8 cellular contexts compared by ENCODE assay signal in the genomic region with DNA sequence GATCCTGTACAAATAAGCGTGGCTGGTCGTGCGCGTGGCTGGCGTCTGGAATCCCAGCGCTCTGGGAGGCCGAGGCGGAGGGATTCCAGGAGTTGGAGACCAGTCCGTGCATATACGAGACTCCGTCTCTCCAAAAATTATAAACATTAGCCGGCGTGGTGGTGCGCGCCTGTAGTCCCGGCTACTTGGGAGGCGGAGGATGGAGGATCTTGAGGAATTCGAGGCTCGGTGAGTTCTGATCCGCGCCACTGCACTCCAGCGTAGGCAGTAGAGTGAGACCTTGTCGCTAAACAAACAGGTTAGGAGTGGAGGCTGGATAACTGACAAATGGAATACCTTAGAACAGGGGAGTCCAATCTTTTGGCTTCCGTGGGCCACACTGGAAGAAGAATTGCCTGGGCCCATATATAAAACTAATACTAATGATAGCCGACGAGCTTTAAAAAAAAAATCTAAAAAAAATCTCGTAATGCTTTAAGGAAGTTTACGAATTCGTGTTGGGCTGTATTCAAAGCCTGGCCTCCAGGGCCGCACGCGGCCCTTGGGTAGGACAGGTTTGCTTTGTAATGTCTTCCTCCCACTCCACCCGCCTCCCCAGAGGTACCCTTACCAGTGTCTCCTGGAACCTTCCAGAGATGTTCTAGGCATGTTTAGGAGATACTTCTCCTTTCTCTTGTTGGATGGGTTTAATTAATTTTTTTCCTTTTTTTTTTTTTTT. TPM values are rescaled to one million over a fixed set of nuclear protein-coding genes. Genes with fewer than 3 reads are reported as not detected.
DNase-seq lines count a peak whose midpoint lies in the region; ATAC-seq and TF ChIP-seq lines count a peak whose summit lies in the region.

No MANE protein-coding gene starts in this region.

- peaks cover 44% of the 10 kb centered on the region for H3K36me3 Mint-ChIP-seq in activated T-helper 1 cell treated with anti-CD3 and anti-CD28 coated beads, Interleukin-12 subunit alpha, Interleukin-12 subunit beta, Interleukin-2, Interleukin-4 antibody, amounts not matched to agents 30 ng/mL and 10 ng/mL and 1 ng/mL, durations not matched to agents 14 hours and 24 hours and 36 hours (ENCODE audit: low read depth)

- no peaks in the 10 kb centered on the region for H3K9me3 ChIP-seq in heart left ventricle
- H3K9me3 ChIP-seq in iPS-18c (ENCODE audit: control insufficient read depth, insufficient read depth, low read length), result no peaks in the 10 kb centered on the region
- H3K9me3 ChIP-seq in stomach, result no peaks in the 10 kb centered on the region

- TF ChIP-seq CTCF in heart left ventricle (IDR thresholded peaks at IDR 0.05) (no peak), stomach (IDR thresholded peaks at IDR 0.05) (no peak)

- 48 to 65% (median 58%) methylated on average over 25 to 33 of the region's 33 CpGs for WGBS in heart left ventricle, 4 donors
- WGBS in stomach, 5 donors, result 30 to 43% (median 36%) methylated on average over 33 of the region's 33 CpGs

- peak overlapping the region; percentile 59 to 98 (median 77) for H3K4me3 ChIP-seq in heart left ventricle
- peak overlapping the region; percentile 97 for H3K4me3 ChIP-seq in iPS-18c (ENCODE audit: insufficient read depth, low read depth, low read length)
- peak overlapping the region; percentile 78 to 99 (median 96) for H3K4me3 ChIP-seq in stomach

- H3K4me1 ChIP-seq in heart left ventricle (peaks cover 2 to 50% (median 33%) of the 10 kb centered on the region in 12 donors), stomach (peaks cover 30 to 75% (median 48%) of the 10 kb centered on the region in 4 donors)

- H3K27me3 ChIP-seq in heart left ventricle, result no peaks in the 10 kb centered on the region
- H3K27me3 ChIP-seq in stomach, result no peaks in the 10 kb centered on the region

- peak overlapping the region; percentile 97 for H3K27ac Mint-ChIP-seq in activated T-helper 1 cell treated with anti-CD3 and anti-CD28 coated beads, Interleukin-12 subunit alpha, Interleukin-12 subunit beta, Interleukin-2, Interleukin-4 antibody, amounts not matched to agents 30 ng/mL and 10 ng/mL and 1 ng/mL, durations not matched to agents 14 hours and 24 hours and 36 hours

- H3K27ac ChIP-seq in heart left ventricle, result peak overlapping the region; percentile 49 to 89 (median 86)
- H3K27ac ChIP-seq in stomach, result peak overlapping the region; percentile 86 to 92 (median 89)

- intact Hi-C loops in heart left ventricle (cut with DNase I), result loop anchor here in 4 of 10 donors (5.0 to 10.0 kb wide), 6 partner anchors 55 to 213 kb away; partner anchors contain the start of genes GSPT1 (in 2 of the 4), TXNDC11 (in 1 of the 4) and ZC3H7A (in 1 of the 4)
- intact Hi-C loops in Right ventricle myocardium inferior (cut with DNase I), result loop anchor here (5.0 kb wide), 3 partner anchors 55 to 215 kb away; partner anchors contain the start of genes GSPT1 and ZC3H7A
- intact Hi-C loops in activated T-helper 1 cell treated with anti-CD3 and anti-CD28 coated beads, Interleukin-12 subunit alpha, Interleukin-12 subunit beta, Interleukin-2, Interleukin-4 antibody, amounts not matched to agents 30 ng/mL and 10 ng/mL and 1 ng/mL, durations not matched to agents 14 hours and 24 hours and 36 hours (cut with micrococcal nuclease), result loop anchor here (5.0 kb wide), 2 partner anchors 215 to 1110 kb away; partner anchors contain the start of gene NUBP1
- intact Hi-C loops in stomach (cut with DNase I; ENCODE audit: low total_unique reads), result no loop called here

- H3K4me3 Mint-ChIP-seq in activated T-helper 1 cell treated with anti-CD3 and anti-CD28 coated beads, Interleukin-12 subunit alpha, Interleukin-12 subunit beta, Interleukin-2, Interleukin-4 antibody, amounts not matched to agents 30 ng/mL and 10 ng/mL and 1 ng/mL, durations not matched to agents 14 hours and 24 hours and 36 hours, result peak overlapping the region; percentile 99

- H3K27me3 Mint-ChIP-seq in activated T-helper 1 cell treated with anti-CD3 and anti-CD28 coated beads, Interleukin-12 subunit alpha, Interleukin-12 subunit beta, Interleukin-2, Interleukin-4 antibody, amounts not matched to agents 30 ng/mL and 10 ng/mL and 1 ng/mL, durations not matched to agents 14 hours and 24 hours and 36 hours (ENCODE audit: insufficient read depth), result no peaks in the 10 kb centered on the region

- H3K4me1 Mint-ChIP-seq in activated T-helper 1 cell treated with anti-CD3 and anti-CD28 coated beads, Interleukin-12 subunit alpha, Interleukin-12 subunit beta, Interleukin-2, Interleukin-4 antibody, amounts not matched to agents 30 ng/mL and 10 ng/mL and 1 ng/mL, durations not matched to agents 14 hours and 24 hours and 36 hours (ENCODE audit: low read depth), result peaks cover 44% of the 10 kb centered on the region

- DNase-seq in heart left ventricle (peak in 1 of 5 donors; percentile 20), Right ventricle myocardium inferior (ENCODE audit: missing footprints) (no peak), stomach (no peak), A172 (ENCODE audit: low spot score) (no peak), NCI-H1105 treated with DMSO at 0.1 percent for 48 hours (lab: John Stamatoyannopoulos, UW) (no peak)
- DNase-seq in activated T-helper 1 cell treated with anti-CD3 and anti-CD28 coated beads, Interleukin-12 subunit alpha, Interleukin-12 subunit beta, Interleukin-2, Interleukin-4 antibody, amounts not matched to agents 30 ng/mL and 10 ng/mL and 1 ng/mL, durations not matched to agents 14 hours and 24 hours and 36 hours (ENCODE audit: low spot score), result no peak

- H3K36me3 ChIP-seq in heart left ventricle, result peaks cover 0 to 35% (median 23%) of the 10 kb centered on the region in 9 donors
- H3K36me3 ChIP-seq in stomach, result peaks cover 19 to 27% (median 20%) of the 10 kb centered on the region in 4 donors

- TF ChIP-seq POLR2A in heart left ventricle (IDR thresholded peaks at IDR 0.05) (no peak), stomach (IDR thresholded peaks at IDR 0.05) (no peak)

- ATAC-seq in heart left ventricle (no peak), Right ventricle myocardium inferior (no peak), GM19463 (IDR thresholded peaks at IDR 0.05; ENCODE audit: unreplicated experiment) (no peak)

- H3K9me3 Mint-ChIP-seq in activated T-helper 1 cell treated with anti-CD3 and anti-CD28 coated beads, Interleukin-12 subunit alpha, Interleukin-12 subunit beta, Interleukin-2, Interleukin-4 antibody, amounts not matched to agents 30 ng/mL and 10 ng/mL and 1 ng/mL, durations not matched to agents 14 hours and 24 hours and 36 hours, result no peaks in the 10 kb centered on the region

- TF ChIP-seq EP300 in stomach (IDR thresholded peaks at IDR 0.05), result no peak

RNA-seq across cellular contexts. Expression of gene RSL1D1, which starts 0.9 kb away (rescaled TPM):
- total RNA-seq in heart left ventricle, result 100 to 1,000 TPM in 3 of 9 donors, 10 to 100 TPM in 6; 81.4 to 125 (median 92.3) TPM
- 10 to 100 TPM; 38.3 to 88.1 TPM for polyA plus RNA-seq in heart left ventricle
- total RNA-seq in Right ventricle myocardium inferior, result 111 TPM
- total RNA-seq in activated T-helper 1 cell treated with anti-CD3 and anti-CD28 coated beads, Interleukin-12 subunit alpha, Interleukin-12 subunit beta, Interleukin-2, Interleukin-4 antibody, amounts not matched to agents 30 ng/mL and 10 ng/mL and 1 ng/mL, durations not matched to agents 14 hours and 24 hours and 36 hours, result 345 and 369 TPM in 2 replicates
- total RNA-seq in stomach, result 100 to 1,000 TPM in 2 of 5 donors, 10 to 100 TPM in 3; 21.1 to 255 (median 87.8) TPM
- 100 to 1,000 TPM in 1 of 3 donors, 10 to 100 TPM in 2; 52.7 to 146 (median 65.6) TPM for polyA plus RNA-seq in stomach
- 345 and 364 TPM in 2 replicates for total RNA-seq in A172 (2014; rRNA removed; shearing (Covaris generic))

RNA-seq across cellular contexts. Expression of gene ZC3H7A, which starts 55.2 kb away (rescaled TPM):
- total RNA-seq in heart left ventricle (10 to 100 TPM; 20.2 to 42.3 (median 29.7) TPM), Right ventricle myocardium inferior (22.6 TPM), stomach (100 to 1,000 TPM in 1 of 5 donors, 10 to 100 TPM in 4; 49.1 to 110 (median 92.1) TPM)
- polyA plus RNA-seq in heart left ventricle (10 to 100 TPM; 16.9 to 17.7 TPM), stomach (10 to 100 TPM; 16.1 to 23.3 (median 20.0) TPM)
- 71.0 and 78.9 TPM in 2 replicates for total RNA-seq in activated T-helper 1 cell treated with anti-CD3 and anti-CD28 coated beads, Interleukin-12 subunit alpha, Interleukin-12 subunit beta, Interleukin-2, Interleukin-4 antibody, amounts not matched to agents 30 ng/mL and 10 ng/mL and 1 ng/mL, durations not matched to agents 14 hours and 24 hours and 36 hours
- 32.0 and 73.5 TPM in 2 replicates for total RNA-seq in A172 (2014; rRNA removed; shearing (Covaris generic))
